In the genomic region with DNA sequence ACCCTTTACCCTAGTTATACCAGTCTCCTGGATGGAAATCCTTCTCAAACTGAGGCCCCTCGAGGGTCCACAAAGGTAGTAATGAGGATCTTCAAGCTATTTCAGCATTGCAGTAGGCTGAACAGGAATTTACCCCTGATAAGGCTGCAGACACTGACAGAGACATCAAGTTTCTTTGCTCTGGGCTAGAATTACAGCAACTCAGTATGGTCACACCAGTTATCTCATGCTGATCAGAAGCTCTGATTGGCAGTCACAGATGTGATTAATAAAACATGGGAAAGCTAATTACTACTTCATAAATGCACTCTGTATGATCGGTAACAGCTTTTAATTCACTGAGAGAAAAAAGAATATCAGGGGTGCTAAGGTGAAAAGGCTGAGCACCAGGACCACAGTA, we compare ENCODE assay signal across 30 cellular contexts. TPM values are rescaled to one million over a fixed set of nuclear protein-coding genes. Genes with fewer than 3 reads are reported as not detected.
DNase-seq lines count a peak whose midpoint lies in the region; ATAC-seq and TF ChIP-seq lines count a peak whose summit lies in the region.
"Had no signal": no experiment of that assay in that cellular context is flagged by ENCODE, and none has a peak within 500 bp of the region (broad histone marks: within the 10 kb centered on the region; RNA-seq: fewer than 3 reads in every experiment).

No MANE protein-coding gene starts in this region.

- in situ Hi-C loops in IMR-90 (cut with MboI; ENCODE audit: low sequenced_read_pairs), result no loop called here

- H2BK20ac ChIP-seq in IMR-90 (ENCODE audit: low read depth, low read length), result peak overlapping the region; percentile 66; the same call in 1 of the 2 replicates

- H2AK9ac ChIP-seq in IMR-90 (replicated peaks; ENCODE audit: low read depth, low read length, poor library complexity), result no peak overlapping the region

- H3K56ac ChIP-seq in IMR-90 (ENCODE audit: extremely low read depth, insufficient read depth, low read length), result no peak overlapping the region

- H4K20me1 ChIP-seq in IMR-90 (ENCODE audit: insufficient read depth, low read length), result no peaks in the 10 kb centered on the region

- H3K36me3 ChIP-seq in IMR-90 (ENCODE audit: control insufficient read depth, insufficient read depth, low read length) (peaks cover 8% of the 10 kb centered on the region), upper lobe of right lung (peaks cover 58% of the 10 kb centered on the region), WERI-Rb-1 (peaks cover 6% of the 10 kb centered on the region)

- H3K4me2 ChIP-seq in IMR-90 (ENCODE audit: low read depth, low read length), result peak overlapping the region; percentile 42

- H2AK5ac ChIP-seq in IMR-90 (ENCODE audit: low read depth, low read length), result no peak overlapping the region

- peak overlapping the region; percentile 14; the same call in 1 of the 2 replicates for H4K91ac ChIP-seq in IMR-90 (ENCODE audit: insufficient read depth, low read depth, low read length)

- H2BK15ac ChIP-seq in IMR-90 (ENCODE audit: low read depth, low read length), result no peak overlapping the region

- dilution Hi-C loops in IMR-90 (cut with HindIII; ENCODE audit: low sequenced_read_pairs, unreplicated experiment), result no loop called here

- peaks cover 13% of the 10 kb centered on the region for H3K4me1 ChIP-seq in IMR-90 (ENCODE audit: control insufficient read depth, insufficient read depth, low read length)
- no peaks in the 10 kb centered on the region for H3K4me1 ChIP-seq in upper lobe of right lung
- H3K4me1 ChIP-seq: testis had no signal

- no peak for TF ChIP-seq RAD21 in IMR-90 (IDR thresholded peaks at IDR 0.05; ENCODE audit: low read length)

- H3K4ac ChIP-seq in IMR-90 (ENCODE audit: low read depth, low read length), result peak overlapping the region; percentile 46

- no peak overlapping the region for H2AFZ ChIP-seq in IMR-90 (replicated peaks; ENCODE audit: low read length, poor library complexity)

- H3K27me3 ChIP-seq in IMR-90 (ENCODE audit: control insufficient read depth, insufficient read depth, low read length) (no peaks in the 10 kb centered on the region), upper lobe of right lung (no peaks in the 10 kb centered on the region), WERI-Rb-1 (ENCODE audit: insufficient read depth, low read depth, severe bottlenecking) (no peaks in the 10 kb centered on the region)
- H3K27me3 ChIP-seq: testis, vagina had no signal

- H3K23ac ChIP-seq in IMR-90 (ENCODE audit: low read depth, low read length), result no peak overlapping the region

- no TSS peak for BruUV-seq in IMR-90 (replicated peaks; lab: Mats Ljungman, UMichigan)

- H4K5ac ChIP-seq in IMR-90 (ENCODE audit: low read depth, low read length), result peak overlapping the region; percentile 39

- no peak overlapping the region; the same call in 1 of the 2 replicates for H3K9ac ChIP-seq in IMR-90 (ENCODE audit: low read depth, low read length)

- H4K8ac ChIP-seq in IMR-90 (ENCODE audit: low read depth in 2 of 2, low read length in 2 of 2), result 0 out of 4 replicates have a peak overlapping the region, but pooled peaks of 1 of the 2 experiments have one; percentile 1

- no peak for TF ChIP-seq POLR2A in IMR-90 (IDR thresholded peaks at IDR 0.05; ENCODE audit: low read depth, low read length)

- H3K4me3 ChIP-seq in IMR-90 (ENCODE audit: insufficient read depth, low read depth, low read length) (no peak overlapping the region), upper lobe of right lung (no peak overlapping the region), WERI-Rb-1 (ENCODE audit: low read depth, low read length) (no peak overlapping the region)
- H3K4me3 ChIP-seq: testis, vagina had no signal

- peak overlapping the region; percentile 68 for H2BK5ac ChIP-seq in IMR-90 (ENCODE audit: low read depth, low read length, poor library complexity, severe bottlenecking)

- POLR2A ChIA-PET in IMR-90 (lab: Charles Lee; ENCODE audit: unreplicated experiment), result no interaction called here

- H3K14ac ChIP-seq in IMR-90 (replicated peaks; ENCODE audit: low read depth, low read length), result no peak overlapping the region; the same call in 1 of the 2 replicates

- H3K9me3 ChIP-seq in IMR-90 (ENCODE audit: control insufficient read depth, insufficient read depth, low read length) (no peaks in the 10 kb centered on the region), upper lobe of right lung (no peaks in the 10 kb centered on the region), WERI-Rb-1 (ENCODE audit: severe bottlenecking) (no peaks in the 10 kb centered on the region)
- H3K9me3 ChIP-seq: Caco-2, testis, vagina had no signal

- peak overlapping the region; percentile 88; the same call in 1 of the 2 replicates for H3K27ac ChIP-seq in IMR-90 (ENCODE audit: insufficient read depth, low read length)
- H3K27ac ChIP-seq in caudate nucleus (ENCODE audit: low read depth, low read length), result peak overlapping the region; percentile 22
- peak overlapping the region; percentile 34 for H3K27ac ChIP-seq in upper lobe of right lung
- H3K27ac ChIP-seq in WERI-Rb-1, result no peak overlapping the region
- H3K27ac ChIP-seq: C4-2B, vagina had no signal

- no peak overlapping the region; the same call in 1 of the 2 replicates for H2BK120ac ChIP-seq in IMR-90 (ENCODE audit: low read depth, low read length)

- H3K9me1 ChIP-seq in IMR-90 (ENCODE audit: insufficient read depth, low read length), result no peaks in the 10 kb centered on the region

- peak overlapping the region; percentile 82 for H3K18ac ChIP-seq in IMR-90 (ENCODE audit: low read depth, low read length)

- no peak for DNase-seq in IMR-90
- no peak for DNase-seq in caudate nucleus (lab: John Stamatoyannopoulos, UW)
- DNase-seq in myocyte (ENCODE audit: low read depth), result peak; percentile 13
- no peak for DNase-seq in upper lobe of right lung
- DNase-seq in amniotic stem cell (lab: John Stamatoyannopoulos, UW), result no peak
- DNase-seq in WERI-Rb-1, result no peak
- DNase-seq: activated CD8-positive, alpha-beta memory T cell treated with anti-CD3 and anti-CD28 coated beads, Interleukin-2, amount 10 ng/mL, durations not matched to agents 7 days and 5 days; activated gamma-delta T cell treated with Interleukin-2 at 50 U/mL for 16 hours; activated naive CD8-positive, alpha-beta T cell treated with anti-CD3 and anti-CD28 coated beads, Interleukin-2, amount 10 ng/mL, durations not matched to agents 7 days and 5 days; activated T-cell treated with anti-CD3 and anti-CD28 coated beads, Interleukin-2, amount 50 U/mL, for 48 hours; Caco-2; central memory CD4-positive, alpha-beta T cell; DMS79 treated with DMSO at 0.1 percent for 48 hours; foreskin melanocyte; GF-D8; GOT3; KG1; MM.1S; natural killer cell; NCI-H1105 treated with DMSO at 0.1 percent for 48 hours; NCI-H187 treated with DMSO at 0.1 percent for 48 hours; NCI-H2171 treated with DMSO at 0.1 percent for 48 hours; NCI-H510A; stimulated activated naive CD4-positive, alpha-beta T cell; T-helper 17 cell; testis had no signal

- no CpG with 5 or more reads among the region's 2 CpGs for WGBS in IMR-90 (ENCODE audit: extremely low coverage in 2 of 2, insufficient read length in 1 of 2), 2 experiments

- intact Hi-C loops in IMR-90 (cut with micrococcal nuclease) (loop anchor here (2.0 to 10.0 kb wide), 2 partner anchors 39 to 383 kb away; no protein-coding TSS in a partner anchor), upper lobe of right lung (cut with DNase I) (no loop called here)

- 0 out of 4 replicates have a peak, but pooled peaks cover 0 to 3% of the 10 kb centered on the region in 2 experiments for H3K79me1 ChIP-seq in IMR-90 (ENCODE audit: low read depth in 1 of 2, low read length in 2 of 2)

- TF ChIP-seq CTCF in IMR-90 (conservative IDR thresholded peaks at IDR 0.05; ENCODE audit: low read depth, low read length) (no peak), upper lobe of right lung (IDR thresholded peaks at IDR 0.05) (no peak), WERI-Rb-1 (IDR thresholded peaks at IDR 0.05; ENCODE audit: low read depth, low read length) (no peak)

- CTCF ChIA-PET in IMR-90 (lab: Yijun Ruan, JAX), result no interaction called here

- ATAC-seq in IMR-90 (ENCODE audit: low read depth) (peak; percentile 50), upper lobe of right lung (no peak), GM19463 (IDR thresholded peaks at IDR 0.05; ENCODE audit: unreplicated experiment) (no peak)
- ATAC-seq: activated CD8-positive, alpha-beta memory T cell treated with anti-CD3 and anti-CD28 coated beads, Interleukin-2, amount 10 ng/mL, durations not matched to agents 7 days and 5 days; esophagus mucosa; natural killer cell; T-helper 17 cell had no signal

TF ChIP-seq in IMR-90, 13 proteins besides CTCF, POLR2A, EP300 and RAD21:
- no peak for TF ChIP-seq FOS (IDR thresholded peaks at IDR 0.05; ENCODE audit: low read depth, low read length)
- TF ChIP-seq RCOR1 (IDR thresholded peaks at IDR 0.05; ENCODE audit: insufficient replicate concordance, low read length), result no peak
- no peak for TF ChIP-seq NFE2L2 (IDR thresholded peaks at IDR 0.05; ENCODE audit: low read depth, low read length)
- no peak for TF ChIP-seq MXI1 (IDR thresholded peaks at IDR 0.05; ENCODE audit: borderline replicate concordance, low read depth, low read length)
- no peak for TF ChIP-seq MAFK (IDR thresholded peaks at IDR 0.05; ENCODE audit: low read depth, low read length)
TF ChIP-seq in IMR-90: peak in this region for 0.

RNA-seq across cellular contexts. Expression of a gene that starts 30.6 kb away (rescaled TPM):
- total RNA-seq in IMR-90 (2012; rRNA removed), result 50.5 and 54.3 TPM in 2 replicates
- polyA plus RNA-seq in IMR-90 (2012; rRNA removed), result 19.2 and 23.6 TPM in 2 replicates
- polyA plus RNA-seq in IMR-90 (2012; cell fraction: cytosol; rRNA removed), result 7.8 and 14.2 TPM in 2 replicates
- polyA plus RNA-seq in IMR-90 (2012; cell fraction: nucleus; rRNA removed; ENCODE audit: low replicate concordance), result 4.0 and 8.0 TPM in 2 replicates
- 58.6 and 69.0 TPM in 2 replicates for total RNA-seq in myocyte
- 34.9 TPM for polyA plus RNA-seq in myocyte (2012)
- total RNA-seq in upper lobe of right lung, result 51.0 TPM
